11 cellular contexts compared by ENCODE assay signal in genomic region chr2:159381574-159381973, GRCh38.
DNase-seq lines count a peak whose midpoint lies in the region; ATAC-seq, FAIRE-seq and TF ChIP-seq lines count a peak whose summit lies in the region.
"Had no signal": no experiment of that assay in that cellular context is flagged by ENCODE, and none has a peak within 500 bp of the region (broad histone marks: within the 10 kb centered on the region; RNA-seq: fewer than 3 reads in every experiment).

No MANE protein-coding gene starts in this region.

- no peak for FAIRE-seq in small intestine (lab: Jason Lieb, UNC)

- intact Hi-C loops in heart right ventricle (cut with DNase I) = no loop called here
- intact Hi-C loops in posterior cingulate gyrus (cut with DNase I) = no loop called here

- H3K4me3 ChIP-seq in small intestine (ENCODE audit: low read depth in 1 of 2, low read length in 2 of 2) = no peak overlapping the region
- H3K4me3 ChIP-seq in heart right ventricle = no peak overlapping the region
- H3K4me3 ChIP-seq: MG63 had no signal

- ATAC-seq in GM19324 (IDR thresholded peaks at IDR 0.05; ENCODE audit: low FRiP score, unreplicated experiment) (peak; percentile 47), HG02981 (IDR thresholded peaks at IDR 0.05; ENCODE audit: unreplicated experiment) (peak; percentile 77), heart right ventricle (no peak)
- ATAC-seq: activated T-cell treated with anti-CD3 and anti-CD28 coated beads, Interleukin-2, amount 50 U/mL, for 72 hours had no signal

- H3K27ac ChIP-seq in small intestine (ENCODE audit: low read depth in 1 of 2, low read length in 1 of 2) = peak overlapping the region in 1 of 2 donors; percentile 41
- H3K27ac ChIP-seq in heart right ventricle = no peak overlapping the region
- H3K27ac ChIP-seq: WERI-Rb-1 had no signal

- H3K9me3 ChIP-seq in small intestine (ENCODE audit: control insufficient read depth, low read depth) (no peaks in the 10 kb centered on the region), heart right ventricle (no peaks in the 10 kb centered on the region)
- H3K9me3 ChIP-seq: MG63 had no signal

- TF ChIP-seq CTCF in heart right ventricle (IDR thresholded peaks at IDR 0.05) = no peak

- DNase-seq in MV-4-11 (lab: John Stamatoyannopoulos, UW) (peak; percentile 33), small intestine (peak; percentile 76), heart right ventricle (no peak), posterior cingulate gyrus (no peak), SIG-M5 (lab: John Stamatoyannopoulos, UW) (no peak)
- DNase-seq: activated T-cell treated with anti-CD3 and anti-CD28 coated beads, Interleukin-2, amount 50 U/mL, for 72 hours; DMS 273 treated with DMSO at 0.1 percent for 48 hours; MG63; WERI-Rb-1 had no signal

- H3K36me3 ChIP-seq in small intestine (ENCODE audit: control insufficient read depth in 2 of 2, insufficient read depth in 2 of 2, low read length in 2 of 2) = peaks cover 2 to 3% of the 10 kb centered on the region in 2 donors
- peaks cover 0 to 88% (median 47%) of the 10 kb centered on the region in 9 donors for H3K36me3 ChIP-seq in heart right ventricle
- H3K36me3 ChIP-seq: MG63 had no signal

- no peaks in the 10 kb centered on the region for H3K27me3 ChIP-seq in small intestine (ENCODE audit: control insufficient read depth in 2 of 2, insufficient read depth in 2 of 2, low read length in 2 of 2)
- H3K27me3 ChIP-seq in heart right ventricle = no peaks in the 10 kb centered on the region
- H3K27me3 ChIP-seq: MG63 had no signal

- H3K4me1 ChIP-seq in small intestine (ENCODE audit: control insufficient read depth in 2 of 2, insufficient read depth in 1 of 2, low read depth in 1 of 2, low read length in 1 of 2) (peaks cover 0 to 3% of the 10 kb centered on the region in 2 donors), heart right ventricle (no peaks in the 10 kb centered on the region)

Comparison
In these comparisons a context has a peak if more than half of its experiments do, and no peak if none do; other contexts are left out.
1. ATAC-seq: peak in GM19324 (single experiment) and HG02981 (single experiment); none in heart right ventricle (0 of 8).
2. DNase-seq: peak in MV-4-11 (single experiment) and small intestine (single experiment); none in heart right ventricle (0 of 2), posterior cingulate gyrus (0 of 10) and SIG-M5 (single experiment).